1 cellular context compared by ENCODE assay signal in the genomic region with DNA sequence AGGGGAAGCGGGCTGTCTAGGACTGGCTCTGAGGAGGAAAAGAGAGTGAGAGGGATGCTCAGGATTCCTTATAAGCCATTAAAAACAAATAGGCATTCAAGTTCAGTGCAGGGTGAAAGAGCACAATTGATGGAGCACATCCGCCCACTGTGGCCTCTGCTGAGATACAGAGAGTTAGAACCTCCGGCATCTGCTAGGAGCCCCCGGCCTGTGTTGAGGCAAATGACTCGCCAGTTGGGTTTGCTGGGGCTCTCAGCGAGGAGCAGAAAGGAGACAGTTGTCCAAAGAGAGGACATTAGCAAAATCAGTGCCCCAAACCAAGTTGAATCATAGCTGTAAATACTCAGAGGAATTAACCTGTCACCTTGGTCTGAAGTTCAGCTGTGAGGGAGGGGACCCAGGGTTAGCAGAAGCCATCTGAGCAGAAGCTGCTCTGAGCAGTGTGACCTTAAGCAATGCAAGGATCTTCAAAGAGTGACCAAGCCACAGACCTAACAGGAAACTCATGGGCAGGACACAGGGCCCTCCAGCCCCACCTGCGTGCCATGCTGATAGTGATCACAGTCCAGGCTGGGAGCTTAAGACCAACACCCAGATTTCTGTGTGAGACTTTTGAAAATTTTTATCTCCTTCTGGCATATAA.
TF ChIP-seq lines count a peak whose summit lies in the region.

No MANE protein-coding gene starts in this region.

TF ChIP-seq in GM12878, 131 proteins besides CTCF, POLR2A, EP300 and RAD21:
- no peak for TF ChIP-seq IRF4 (IDR thresholded peaks at IDR 0.05; ENCODE audit: low read depth, low read length)
- no peak for TF ChIP-seq ZSCAN29 (IDR thresholded peaks at IDR 0.05)
- peak; percentile 40; the same call in 1 of the 2 replicates for TF ChIP-seq ZBED1 (IDR thresholded peaks at IDR 0.05; ENCODE audit: borderline replicate concordance)
- TF ChIP-seq MTA3 (IDR thresholded peaks at IDR 0.05; ENCODE audit: borderline replicate concordance, low read length): no peak
- peak; percentile 23; the same call in 1 of the 2 replicates for TF ChIP-seq POLR2AphosphoS5 (IDR thresholded peaks at IDR 0.05; ENCODE audit: low read length)
- TF ChIP-seq TAF1 (IDR thresholded peaks at IDR 0.05; ENCODE audit: borderline replicate concordance, low read depth, low read length): no peak
- no peak for TF ChIP-seq IKZF2 (IDR thresholded peaks at IDR 0.05)
- no peak for TF ChIP-seq ATF7 (IDR thresholded peaks at IDR 0.05; ENCODE audit: low read depth)
- TF ChIP-seq CREB1 (IDR thresholded peaks at IDR 0.05; ENCODE audit: low read depth): no peak
- TF ChIP-seq NR2F1 (conservative IDR thresholded peaks at IDR 0.05): no peak
- TF ChIP-seq YBX1 (IDR thresholded peaks at IDR 0.05): no peak
- no peak for TF ChIP-seq NFYA (IDR thresholded peaks at IDR 0.05; ENCODE audit: borderline replicate concordance, low read depth, low read length)
- TF ChIP-seq, protein P1, sequence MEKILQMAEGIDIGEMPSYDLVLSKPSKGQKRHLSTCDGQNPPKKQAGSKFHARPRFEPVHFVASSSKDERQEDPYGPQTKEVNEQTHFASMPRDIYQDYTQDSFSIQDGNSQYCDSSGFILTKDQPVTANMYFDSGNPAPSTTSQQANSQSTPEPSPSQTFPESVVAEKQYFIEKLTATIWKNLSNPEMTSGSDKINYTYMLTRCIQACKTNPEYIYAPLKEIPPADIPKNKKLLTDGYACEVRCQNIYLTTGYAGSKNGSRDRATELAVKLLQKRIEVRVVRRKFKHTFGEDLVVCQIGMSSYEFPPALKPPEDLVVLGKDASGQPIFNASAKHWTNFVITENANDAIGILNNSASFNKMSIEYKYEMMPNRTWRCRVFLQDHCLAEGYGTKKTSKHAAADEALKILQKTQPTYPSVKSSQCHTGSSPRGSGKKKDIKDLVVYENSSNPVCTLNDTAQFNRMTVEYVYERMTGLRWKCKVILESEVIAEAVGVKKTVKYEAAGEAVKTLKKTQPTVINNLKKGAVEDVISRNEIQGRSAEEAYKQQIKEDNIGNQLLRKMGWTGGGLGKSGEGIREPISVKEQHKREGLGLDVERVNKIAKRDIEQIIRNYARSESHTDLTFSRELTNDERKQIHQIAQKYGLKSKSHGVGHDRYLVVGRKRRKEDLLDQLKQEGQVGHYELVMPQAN (conservative IDR thresholded peaks at IDR 0.05): no peak
- TF ChIP-seq RB1 (IDR thresholded peaks at IDR 0.05; ENCODE audit: borderline replicate concordance): no peak
- TF ChIP-seq, protein P2, sequence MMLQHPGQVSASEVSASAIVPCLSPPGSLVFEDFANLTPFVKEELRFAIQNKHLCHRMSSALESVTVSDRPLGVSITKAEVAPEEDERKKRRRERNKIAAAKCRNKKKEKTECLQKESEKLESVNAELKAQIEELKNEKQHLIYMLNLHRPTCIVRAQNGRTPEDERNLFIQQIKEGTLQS (IDR thresholded peaks at IDR 0.05; ENCODE audit: borderline replicate concordance, extremely low read depth, low read depth, low read length): no peak
- TF ChIP-seq HDAC2 (IDR thresholded peaks at IDR 0.05): no peak
- no peak for TF ChIP-seq RFX5 (IDR thresholded peaks at IDR 0.05; ENCODE audit: low read depth, low read length)
- no peak for TF ChIP-seq MEF2A (IDR thresholded peaks at IDR 0.05; ENCODE audit: insufficient read depth, low read depth, low read length)
- TF ChIP-seq DPF2 (IDR thresholded peaks at IDR 0.05): no peak
- TF ChIP-seq, protein P3, sequence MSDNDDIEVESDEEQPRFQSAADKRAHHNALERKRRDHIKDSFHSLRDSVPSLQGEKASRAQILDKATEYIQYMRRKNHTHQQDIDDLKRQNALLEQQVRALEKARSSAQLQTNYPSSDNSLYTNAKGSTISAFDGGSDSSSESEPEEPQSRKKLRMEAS (IDR thresholded peaks at IDR 0.05; ENCODE audit: low read depth, low read length): no peak
- no peak for TF ChIP-seq KDM1A (IDR thresholded peaks at IDR 0.05; ENCODE audit: borderline replicate concordance)
- no peak for TF ChIP-seq ZNF384 (IDR thresholded peaks at IDR 0.05; ENCODE audit: borderline replicate concordance, low read depth, low read length)
- no peak for TF ChIP-seq YY1 (IDR thresholded peaks at IDR 0.05; ENCODE audit: low read depth, low read length)
- TF ChIP-seq MTA2 (IDR thresholded peaks at IDR 0.05; ENCODE audit: low read depth): no peak
- no peak for TF ChIP-seq TCF3 (IDR thresholded peaks at IDR 0.05; ENCODE audit: borderline replicate concordance, insufficient read depth, low read depth, low read length)
- TF ChIP-seq ASH2L (IDR thresholded peaks at IDR 0.05; ENCODE audit: borderline replicate concordance, low read depth): no peak
- TF ChIP-seq, protein P4, sequence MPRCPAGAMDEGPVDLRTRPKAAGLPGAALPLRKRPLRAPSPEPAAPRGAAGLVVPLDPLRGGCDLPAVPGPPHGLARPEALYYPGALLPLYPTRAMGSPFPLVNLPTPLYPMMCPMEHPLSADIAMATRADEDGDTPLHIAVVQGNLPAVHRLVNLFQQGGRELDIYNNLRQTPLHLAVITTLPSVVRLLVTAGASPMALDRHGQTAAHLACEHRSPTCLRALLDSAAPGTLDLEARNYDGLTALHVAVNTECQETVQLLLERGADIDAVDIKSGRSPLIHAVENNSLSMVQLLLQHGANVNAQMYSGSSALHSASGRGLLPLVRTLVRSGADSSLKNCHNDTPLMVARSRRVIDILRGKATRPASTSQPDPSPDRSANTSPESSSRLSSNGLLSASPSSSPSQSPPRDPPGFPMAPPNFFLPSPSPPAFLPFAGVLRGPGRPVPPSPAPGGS (IDR thresholded peaks at IDR 0.05; ENCODE audit: borderline replicate concordance, insufficient read depth, low read depth, low read length, poor library complexity, severe bottlenecking): peak; percentile 23
- no peak for TF ChIP-seq BCL11A (IDR thresholded peaks at IDR 0.05; ENCODE audit: low read depth, low read length)
- no peak for TF ChIP-seq MYC (IDR thresholded peaks at IDR 0.05; ENCODE audit: insufficient read depth, insufficient read length, insufficient replicate concordance, low read length, severe bottlenecking)
- TF ChIP-seq SREBF1 (IDR thresholded peaks at IDR 0.05; ENCODE audit: low read length): no peak
- no peak for TF ChIP-seq MXI1 (IDR thresholded peaks at IDR 0.05; ENCODE audit: low read depth, low read length)
- no peak for TF ChIP-seq STAT3 (IDR thresholded peaks at IDR 0.05; ENCODE audit: low read depth, low read length)
- peak in 1 of 2 experiments; percentile 25; a peak in 1 of 3 replicates for TF ChIP-seq EGR1 (IDR thresholded peaks at IDR 0.05; ENCODE audit: borderline replicate concordance in 1 of 2, low read depth in 2 of 2, low read length in 2 of 2)
